Comparison of ENCODE assay signal across 20 cellular contexts in the genomic region with DNA sequence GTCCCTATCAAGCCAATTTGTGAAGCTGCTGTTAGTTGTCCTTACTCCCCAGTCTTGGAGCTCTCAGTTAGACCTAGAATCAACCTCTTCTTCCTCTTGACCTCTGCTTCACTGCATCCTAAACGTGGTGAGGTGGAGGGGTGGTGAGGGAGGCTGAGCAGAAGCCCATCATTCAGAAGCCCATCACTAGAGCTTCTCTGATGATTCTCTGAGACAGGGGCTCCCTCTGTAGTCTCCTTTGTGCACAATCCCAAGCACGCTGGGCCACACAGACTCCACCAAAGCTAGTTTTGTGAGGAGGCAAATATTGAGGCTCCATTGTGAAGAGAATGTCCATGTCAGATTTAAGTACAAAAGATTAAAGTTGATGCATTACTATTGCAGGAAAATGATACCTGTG.
DNase-seq lines count a peak whose midpoint lies in the region; ATAC-seq, FAIRE-seq and TF ChIP-seq lines count a peak whose summit lies in the region.
"Had no signal": no experiment of that assay in that cellular context is flagged by ENCODE, and none has a peak within 500 bp of the region (broad histone marks: within the 10 kb centered on the region; RNA-seq: fewer than 3 reads in every experiment).

No MANE protein-coding gene starts in this region.

- WGBS in heart right ventricle, 2 donors = 19 to 37% methylated on average over 2 of the region's 2 CpGs
- 58 to 59% methylated on average over 2 of the region's 2 CpGs for WGBS in pancreas, 2 donors

- H3K4me1 ChIP-seq in cardiac muscle cell (ENCODE audit: low read depth) (peaks cover 7% of the 10 kb centered on the region), heart right ventricle (peaks cover 0 to 11% (median 0%) of the 10 kb centered on the region in 9 donors), pancreas (peaks cover 17 to 24% (median 22%) of the 10 kb centered on the region in 3 donors)

- H3K27me3 ChIP-seq in cardiac muscle cell (no peaks in the 10 kb centered on the region), heart right ventricle (no peaks in the 10 kb centered on the region), pancreas (no peaks in the 10 kb centered on the region)
- H3K27me3 ChIP-seq: left lung, suprapubic skin had no signal

- H3K27ac ChIP-seq in cardiac muscle cell (no peak overlapping the region), heart right ventricle (no peak overlapping the region), pancreas (no peak overlapping the region)
- H3K27ac ChIP-seq: GM23248, left lung, suprapubic skin had no signal

- H3K9me3 ChIP-seq in cardiac muscle cell (ENCODE audit: low read depth) (no peaks in the 10 kb centered on the region), heart right ventricle (no peaks in the 10 kb centered on the region), pancreas (no peaks in the 10 kb centered on the region)
- H3K9me3 ChIP-seq: left lung, suprapubic skin had no signal

- intact Hi-C loops in heart right ventricle (cut with DNase I) (no loop called here), pancreas (cut with DNase I) (no loop called here)

- DNase-seq in cardiac muscle cell (ENCODE audit: low read depth in 1 of 2, low spot score in 1 of 2) (no peak), heart right ventricle (no peak), NCI-H226 (peak; percentile 16), choroid plexus epithelial cell (ENCODE audit: low read depth) (peak; percentile 59), NCI-H2107 (lab: John Stamatoyannopoulos, UW) (no peak), GM19240 (ENCODE audit: insufficient read length, low spot score) (no peak), pancreas (no peak)
- DNase-seq: activated naive CD4-positive, alpha-beta T cell treated with anti-CD3 and anti-CD28 coated beads, Interleukin-2, amount 50 U/mL, for 16 hours; left lung; naive thymus-derived CD8-positive, alpha-beta T cell; NCI-H1436 treated with DMSO at 0.1 percent for 48 hours; NCI-H526 treated with DMSO at 0.1 percent for 48 hours; Right ventricle myocardium superior; stimulated activated CD4-positive, alpha-beta T cell treated with anti-CD3 and anti-CD28 coated beads, Interleukin-15, amount 100 ng/mL, for 24 hours had no signal

- H3K4me3 ChIP-seq in cardiac muscle cell = no peak overlapping the region
- no peak overlapping the region for H3K4me3 ChIP-seq in heart right ventricle
- no peak overlapping the region for H3K4me3 ChIP-seq in choroid plexus epithelial cell (ENCODE audit: low read depth, low read length)
- H3K4me3 ChIP-seq in pancreas = no peak overlapping the region
- H3K4me3 ChIP-seq: GM23248, K562, left lung, suprapubic skin had no signal

- H3K36me3 ChIP-seq in cardiac muscle cell = no peaks in the 10 kb centered on the region
- no peaks in the 10 kb centered on the region for H3K36me3 ChIP-seq in heart right ventricle
- no peaks in the 10 kb centered on the region for H3K36me3 ChIP-seq in pancreas
- H3K36me3 ChIP-seq: left lung, suprapubic skin had no signal

- TF ChIP-seq CTCF in cardiac muscle cell (IDR thresholded peaks at IDR 0.05; ENCODE audit: low read depth, low read length) = peak; percentile 27
- no peak for TF ChIP-seq CTCF in heart right ventricle (IDR thresholded peaks at IDR 0.05)
- TF ChIP-seq CTCF in choroid plexus epithelial cell (conservative IDR thresholded peaks at IDR 0.05; ENCODE audit: low read depth, low read length) = peak; percentile 71
- no peak for TF ChIP-seq CTCF in pancreas (IDR thresholded peaks at IDR 0.05)

- ATAC-seq in heart right ventricle = no peak
- no peak for ATAC-seq in GM21786 (IDR thresholded peaks at IDR 0.05; ENCODE audit: unreplicated experiment)
- no peak for ATAC-seq in pancreas
- ATAC-seq: K562; left lung; naive thymus-derived CD8-positive, alpha-beta T cell had no signal

- no peak for FAIRE-seq in pancreas (lab: Jason Lieb, UNC)
- FAIRE-seq: endometrium, GM12892, K562 had no signal

Comparison
In these comparisons a context has a peak if more than half of its experiments do, and no peak if none do; other contexts are left out.
1. CTCF ChIP-seq: peak in cardiac muscle cell (single experiment) and choroid plexus epithelial cell (single experiment); none in heart right ventricle (0 of 9) and pancreas (0 of 4).
2. DNase-seq: peak in NCI-H226 (single experiment) and choroid plexus epithelial cell (single experiment); none in cardiac muscle cell (0 of 2), heart right ventricle (0 of 2), NCI-H2107 (single experiment), GM19240 (single experiment) and pancreas (0 of 6).